Comparison of ENCODE assay signal across 19 cellular contexts in the genomic region with DNA sequence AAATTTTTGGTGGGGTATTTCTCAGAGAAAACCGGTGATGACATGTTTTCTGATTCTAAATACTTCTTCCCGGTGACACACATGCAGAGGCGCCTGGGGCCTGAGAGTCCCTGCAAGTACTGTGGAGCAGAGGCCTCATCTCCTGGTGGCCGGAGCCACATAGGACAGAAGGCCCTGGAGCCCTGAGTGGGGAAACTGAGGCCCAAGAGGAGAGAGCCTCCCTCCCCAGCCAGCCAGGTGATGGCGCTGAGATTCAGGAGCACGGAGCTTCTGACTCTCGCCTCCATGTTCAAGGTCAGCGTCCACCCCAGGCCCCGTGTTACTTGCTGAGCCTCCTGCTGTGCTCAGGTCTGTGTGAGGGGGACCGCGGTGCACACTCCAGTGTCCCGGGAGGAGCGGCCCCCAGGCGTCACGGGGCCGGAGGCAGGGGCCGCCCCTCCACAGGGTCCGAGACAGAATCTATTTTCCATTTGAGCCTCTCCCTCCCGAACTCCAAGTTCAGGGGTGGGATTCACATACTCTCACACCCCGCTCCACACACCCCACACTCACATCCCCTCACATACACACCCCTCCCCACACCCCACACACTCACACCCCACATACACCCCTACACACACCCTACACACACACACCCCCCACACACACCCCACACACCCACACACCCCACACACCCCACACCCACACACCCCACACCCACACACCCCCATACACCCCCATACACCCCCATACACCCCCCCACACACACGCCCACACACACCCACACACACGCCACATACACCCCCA. TPM values are rescaled to one million over a fixed set of nuclear protein-coding genes. Genes with fewer than 3 reads are reported as not detected.
DNase-seq lines count a peak whose midpoint lies in the region; ATAC-seq and TF ChIP-seq lines count a peak whose summit lies in the region.
"Had no signal": no experiment of that assay in that cellular context is flagged by ENCODE, and none has a peak within 500 bp of the region (broad histone marks: within the 10 kb centered on the region; RNA-seq: fewer than 3 reads in every experiment).

No MANE protein-coding gene starts in this region.

- no TSS peak for BruUV-seq in Caco-2 (replicated peaks; lab: Mats Ljungman, UMichigan)

- POLR2A ChIA-PET in Caco-2 (lab: Charles Lee), result no interaction called here
- POLR2A ChIA-PET in activated CD4-positive, alpha-beta memory T cell treated with anti-CD3 and anti-CD28 coated beads for 36 hours (lab: Charles Lee), result no interaction called here

- H3K9me3 ChIP-seq in Caco-2, result no peaks in the 10 kb centered on the region
- H3K9me3 ChIP-seq in ascending aorta, result no peaks in the 10 kb centered on the region
- H3K9me3 ChIP-seq in right cardiac atrium (ENCODE audit: control insufficient read depth, low read length), result no peaks in the 10 kb centered on the region
- no peaks in the 10 kb centered on the region for H3K9me3 ChIP-seq in skeletal muscle satellite cell (replicated peaks; ENCODE audit: low read length)
- no peaks in the 10 kb centered on the region for H3K9me3 ChIP-seq in GM23248 (ENCODE audit: low read depth)
- H3K9me3 ChIP-seq: SJCRH30 had no signal

- H3K27me3 ChIP-seq in Caco-2 (replicated peaks; ENCODE audit: control insufficient read depth, insufficient read depth, low read length) (no peaks in the 10 kb centered on the region), ascending aorta (no peaks in the 10 kb centered on the region), right cardiac atrium (ENCODE audit: control insufficient read depth, insufficient read depth) (no peaks in the 10 kb centered on the region), skeletal muscle satellite cell (ENCODE audit: control insufficient read depth, insufficient read depth, low read length) (no peaks in the 10 kb centered on the region), GM23248 (replicated peaks; ENCODE audit: insufficient read depth) (no peaks in the 10 kb centered on the region)
- H3K27me3 ChIP-seq: SJCRH30 had no signal

- TF ChIP-seq CTCF in Caco-2 (IDR thresholded peaks at IDR 0.05; ENCODE audit: insufficient read depth in 1 of 2, low read depth in 1 of 2, low read length in 1 of 2, severe bottlenecking in 1 of 2, unreplicated experiment in 1 of 2), result no peak
- no peak for TF ChIP-seq CTCF in ascending aorta (IDR thresholded peaks at IDR 0.05)

- no peaks in the 10 kb centered on the region for H3K4me1 Mint-ChIP-seq in Caco-2 (ENCODE audit: low read depth, unreplicated experiment)
- H3K4me1 Mint-ChIP-seq in activated CD4-positive, alpha-beta memory T cell treated with anti-CD3 and anti-CD28 coated beads for 36 hours (ENCODE audit: low read depth), result no peaks in the 10 kb centered on the region
- H3K4me1 Mint-ChIP-seq: activated naive CD4-positive, alpha-beta T cell treated with anti-CD3 and anti-CD28 coated beads, Interleukin-2, amount 10 ng/mL, durations not matched to agents 7 days and 5 days; H9 had no signal

- intact Hi-C loops in Caco-2 (cut with micrococcal nuclease; ENCODE audit: unreplicated experiment), result no loop called here
- intact Hi-C loops in ascending aorta (cut with DNase I), result loop anchor here (1.0 to 2.0 kb wide), 2 partner anchors 21 to 35 kb away; no protein-coding TSS in a partner anchor
- intact Hi-C loops in right cardiac atrium (cut with DNase I), result no loop called here
- intact Hi-C loops in activated CD4-positive, alpha-beta memory T cell treated with anti-CD3 and anti-CD28 coated beads for 36 hours (cut with micrococcal nuclease), result no loop called here

- H3K9ac ChIP-seq in skeletal muscle satellite cell (ENCODE audit: low read depth, low read length) (peak overlapping the region; percentile 81), GM23248 (no peak overlapping the region)
- H3K9ac ChIP-seq: parathyroid adenoma had no signal

- H3K4me3 ChIP-seq in Caco-2 (ENCODE audit: low read depth, low read length) (no peak overlapping the region), ascending aorta (no peak overlapping the region), right cardiac atrium (ENCODE audit: low read length) (no peak overlapping the region), skeletal muscle satellite cell (ENCODE audit: low read length) (no peak overlapping the region), GM23248 (no peak overlapping the region)

- peaks cover 21% of the 10 kb centered on the region for H3K36me3 Mint-ChIP-seq in Caco-2 (ENCODE audit: insufficient read depth, unreplicated experiment)
- no peaks in the 10 kb centered on the region for H3K36me3 Mint-ChIP-seq in activated CD4-positive, alpha-beta memory T cell treated with anti-CD3 and anti-CD28 coated beads for 36 hours

- H3K4me1 ChIP-seq in Caco-2, result peaks cover 14% of the 10 kb centered on the region
- H3K4me1 ChIP-seq in ascending aorta, result peaks cover 8 to 17% of the 10 kb centered on the region in 2 donors
- peaks cover 2% of the 10 kb centered on the region for H3K4me1 ChIP-seq in right cardiac atrium (ENCODE audit: control insufficient read depth, insufficient read depth, low read length)
- peaks cover 27% of the 10 kb centered on the region for H3K4me1 ChIP-seq in skeletal muscle satellite cell (ENCODE audit: control insufficient read depth, insufficient read depth, low read length)
- no peaks in the 10 kb centered on the region for H3K4me1 ChIP-seq in GM23248 (ENCODE audit: insufficient read depth)
- H3K4me1 ChIP-seq: parathyroid adenoma had no signal

- H3K4me2 ChIP-seq in skeletal muscle satellite cell (ENCODE audit: low read length) (no peak overlapping the region), GM23248 (ENCODE audit: unreplicated experiment) (no peak overlapping the region)

- CTCF ChIA-PET in Caco-2 (lab: Charles Lee), result interaction anchor here (0.6 kb wide), 1 partner anchor 91 kb away, joined by 6 read pairs; no protein-coding TSS in a partner anchor
- CTCF ChIA-PET in activated CD4-positive, alpha-beta memory T cell treated with anti-CD3 and anti-CD28 coated beads for 36 hours (lab: Charles Lee), result no interaction called here

- H3K9me2 ChIP-seq in GM23248 (ENCODE audit: insufficient read depth), result no peaks in the 10 kb centered on the region

- 85% methylated on average over 20 of the region's 22 CpGs for WGBS in right cardiac atrium
- 92% methylated on average over 16 to 20 of the region's 22 CpGs for WGBS in GM23248 (ENCODE audit: low coverage in 1 of 2, low lambda C conversion rate in 2 of 2, missing lambda C conversion rate in 2 of 2), 2 experiments

- DNase-seq in Caco-2 (no peak), ascending aorta (ENCODE audit: low spot score in 2 of 2) (no peak), right cardiac atrium (peak; percentile 21 to 50 (median 39)), GM23248 (no peak), COLO829 (ENCODE audit: low spot score) (no peak), cerebellar nuclear complex (lab: John Stamatoyannopoulos, UW) (no peak)
- DNase-seq in activated CD4-positive, alpha-beta memory T cell treated with anti-CD3 and anti-CD28 coated beads for 36 hours, result no peak
- DNase-seq: activated CD8-positive, alpha-beta memory T cell treated with anti-CD3 and anti-CD28 coated beads, Interleukin-2, amount 50 U/mL, for 48 hours; activated naive CD4-positive, alpha-beta T cell treated with anti-CD3 and anti-CD28 coated beads, Interleukin-2, amount 10 ng/mL, durations not matched to agents 7 days and 5 days; GDM1; H9; hypothalamus; left colon; NCI-H446 treated with DMSO at 0.1 percent for 48 hours; stimulated activated CD4-positive, alpha-beta T cell treated with anti-CD3 and anti-CD28 coated beads, Interleukin-12 subunit alpha, Interleukin-12 subunit beta, amount 100 ng/mL, for 4 hours; stimulated activated naive CD4-positive, alpha-beta T cell treated with Interleukin-2 at 50 U/mL for 16 hours had no signal

- no peaks in the 10 kb centered on the region for H3K36me3 ChIP-seq in Caco-2 (ENCODE audit: control insufficient read depth, insufficient read depth, low read length)
- no peaks in the 10 kb centered on the region for H3K36me3 ChIP-seq in ascending aorta
- H3K36me3 ChIP-seq in skeletal muscle satellite cell (ENCODE audit: insufficient read depth, low read length), result peaks cover 4% of the 10 kb centered on the region
- H3K36me3 ChIP-seq in GM23248 (ENCODE audit: low read depth), result no peaks in the 10 kb centered on the region
- H3K36me3 ChIP-seq: SJCRH30 had no signal

- H3K79me2 ChIP-seq in GM23248 (ENCODE audit: insufficient read depth), result no peaks in the 10 kb centered on the region
- H3K79me2 ChIP-seq: parathyroid adenoma had no signal

- H3K27me3 Mint-ChIP-seq in Caco-2 (ENCODE audit: insufficient read depth, unreplicated experiment), result no peaks in the 10 kb centered on the region
- no peaks in the 10 kb centered on the region for H3K27me3 Mint-ChIP-seq in activated CD4-positive, alpha-beta memory T cell treated with anti-CD3 and anti-CD28 coated beads for 36 hours
- H3K27me3 Mint-ChIP-seq: activated naive CD4-positive, alpha-beta T cell treated with anti-CD3 and anti-CD28 coated beads, Interleukin-2, amount 10 ng/mL, durations not matched to agents 7 days and 5 days had no signal

- no peaks in the 10 kb centered on the region for H4K20me1 ChIP-seq in GM23248 (ENCODE audit: insufficient read depth)

- H3K4me3 Mint-ChIP-seq in Caco-2 (ENCODE audit: unreplicated experiment), result no peak overlapping the region
- no peak overlapping the region for H3K4me3 Mint-ChIP-seq in activated CD4-positive, alpha-beta memory T cell treated with anti-CD3 and anti-CD28 coated beads for 36 hours
- H3K4me3 Mint-ChIP-seq: activated naive CD4-positive, alpha-beta T cell treated with anti-CD3 and anti-CD28 coated beads, Interleukin-2, amount 10 ng/mL, durations not matched to agents 7 days and 5 days; H9 had no signal

- peak overlapping the region; percentile 69 for H3K27ac Mint-ChIP-seq in Caco-2 (ENCODE audit: unreplicated experiment)
- no peak overlapping the region for H3K27ac Mint-ChIP-seq in activated CD4-positive, alpha-beta memory T cell treated with anti-CD3 and anti-CD28 coated beads for 36 hours
- H3K27ac Mint-ChIP-seq: activated naive CD4-positive, alpha-beta T cell treated with anti-CD3 and anti-CD28 coated beads, Interleukin-2, amount 10 ng/mL, durations not matched to agents 7 days and 5 days had no signal

- H3F3A ChIP-seq in GM23248 (ENCODE audit: insufficient read depth), result no peaks in the 10 kb centered on the region

- H3K27ac ChIP-seq in ascending aorta (peak overlapping the region; percentile 84 to 86), right cardiac atrium (ENCODE audit: low read length) (no peak overlapping the region), GM23248 (no peak overlapping the region)
- H3K27ac ChIP-seq: parathyroid adenoma had no signal

- no peaks in the 10 kb centered on the region for H3K9me3 Mint-ChIP-seq in Caco-2 (ENCODE audit: unreplicated experiment)
- H3K9me3 Mint-ChIP-seq in activated CD4-positive, alpha-beta memory T cell treated with anti-CD3 and anti-CD28 coated beads for 36 hours, result no peaks in the 10 kb centered on the region
- H3K9me3 Mint-ChIP-seq: activated naive CD4-positive, alpha-beta T cell treated with anti-CD3 and anti-CD28 coated beads, Interleukin-2, amount 10 ng/mL, durations not matched to agents 7 days and 5 days; H9 had no signal

- no peak overlapping the region for H2AFZ ChIP-seq in GM23248
- H2AFZ ChIP-seq: parathyroid adenoma had no signal

- no peak for ATAC-seq in right cardiac atrium
- ATAC-seq: left colon had no signal

- in situ Hi-C loops in GM23248 (cut with MboI), result no loop called here

RNA-seq across cellular contexts. Expression of a gene that starts 43.8 kb away (rescaled TPM):
- total RNA-seq in Caco-2 (2022) (54.0 and 62.1 TPM in 2 replicates), ascending aorta (0.75 TPM), right cardiac atrium (10 to 100 TPM; 19.2 to 26.5 (median 24.1) TPM)
- polyA plus RNA-seq in right cardiac atrium (25.1 TPM), GM23248 (2016; fragmentation: Nextera tagmentation; extraction: Ambion mirVana) (34.4 and 35.8 TPM in 2 replicates)
- 18.1 and 25.6 TPM in 2 replicates for total RNA-seq in skeletal muscle satellite cell (2012; rRNA removed)
- total RNA-seq in GM23248 (2014; rRNA removed; shearing (Covaris generic)), result 25.6 and 34.3 TPM in 2 replicates
- total RNA-seq in activated CD4-positive, alpha-beta memory T cell treated with anti-CD3 and anti-CD28 coated beads for 36 hours, result 10 to 100 TPM; 60.7 to 64.6 TPM

Comparison
In these comparisons a context has a peak if more than half of its experiments do, and no peak if none do; other contexts are left out.
1. DNase-seq: peak in right cardiac atrium (3 of 3); none in Caco-2 (0 of 2), ascending aorta (0 of 2), GM23248 (single experiment), COLO829 (single experiment), activated CD4-positive, alpha-beta memory T cell treated with anti-CD3 and anti-CD28 coated beads for 36 hours (single experiment) and cerebellar nuclear complex (0 of 2).
2. H3K27ac ChIP-seq: peak in ascending aorta (2 of 2); none in right cardiac atrium (single experiment) and GM23248 (single experiment).
3. RNA of a gene that starts 43.8 kb away (total RNA-seq): 60.7 to 64.6 TPM in activated CD4-positive, alpha-beta memory T cell treated with anti-CD3 and anti-CD28 coated beads for 36 hours, 54.0 to 62.1 TPM in Caco-2, 19.2 to 26.5 TPM in right cardiac atrium and 25.6 to 34.3 TPM in GM23248; 0.75 TPM in ascending aorta (single experiment); every median in the first group is over 10 times any median in the second.